Comparison of ENCODE assay signal across 13 cellular contexts in genomic region chr17:43599835-43600234, GRCh38. TPM values are rescaled to one million over a fixed set of nuclear protein-coding genes. Genes with fewer than 3 reads are reported as not detected.
DNase-seq lines count a peak whose midpoint lies in the region; ATAC-seq and TF ChIP-seq lines count a peak whose summit lies in the region.
"Had no signal": no experiment of that assay in that cellular context is flagged by ENCODE, and none has a peak within 500 bp of the region (broad histone marks: within the 10 kb centered on the region; RNA-seq: fewer than 3 reads in every experiment).

No MANE protein-coding gene starts in this region.

- peak; percentile 24 for DNase-seq in DMS 273 (lab: John Stamatoyannopoulos, UW; ENCODE audit: unreplicated experiment)
- DNase-seq in DMS 273 treated with DMSO at 0.1 percent for 48 hours (lab: John Stamatoyannopoulos, UW), result no peak
- no peak for DNase-seq in RWPE2 (ENCODE audit: low spot score)
- peak; percentile 77 to 82 for DNase-seq in fibroblast of lung (ENCODE audit: low read depth in 2 of 2)
- peak; percentile 79 for DNase-seq in stromal cell of bone marrow (ENCODE audit: low read depth)
- no peak for DNase-seq in HT-29 (ENCODE audit: low spot score)
- no peak for DNase-seq in SJCRH30
- DNase-seq: activated T-cell treated with anti-CD3 and anti-CD28 coated beads, Interleukin-2, amount 50 U/mL, for 4 hours; caudate nucleus had no signal

- no peaks in the 10 kb centered on the region for H3K79me2 ChIP-seq in fibroblast of lung (ENCODE audit: control insufficient read depth, insufficient read depth, low read length)

- H3K9me3 ChIP-seq in RWPE2 (ENCODE audit: severe bottlenecking) (no peaks in the 10 kb centered on the region), fibroblast of lung (ENCODE audit: control insufficient read depth, insufficient read depth, low read depth, low read length) (no peaks in the 10 kb centered on the region), SJCRH30 (replicated peaks) (no peaks in the 10 kb centered on the region; the same call in 1 of the 2 replicates)
- H3K9me3 ChIP-seq: right atrium auricular region, tibial nerve had no signal

- H3K4me1 ChIP-seq in RWPE2 (ENCODE audit: insufficient read depth, poor library complexity, severe bottlenecking), result peaks cover 8% of the 10 kb centered on the region
- H3K4me1 ChIP-seq in fibroblast of lung (ENCODE audit: control insufficient read depth, extremely low read depth, insufficient read depth, low read length), result peaks cover 3% of the 10 kb centered on the region
- H3K4me1 ChIP-seq in SJCRH30, result peaks cover 39% of the 10 kb centered on the region

- no peak for TF ChIP-seq CTCF in RWPE2 (IDR thresholded peaks at IDR 0.05; ENCODE audit: poor library complexity, severe bottlenecking)
- TF ChIP-seq CTCF in fibroblast of lung (conservative IDR thresholded peaks at IDR 0.05 in 1 of 2, IDR thresholded peaks at IDR 0.05 in 1 of 2; ENCODE audit: low read depth in 1 of 2, low read length in 2 of 2), result no peak

- H3K36me3 ChIP-seq in RWPE2 (ENCODE audit: low read depth), result no peaks in the 10 kb centered on the region
- H3K36me3 ChIP-seq in fibroblast of lung (ENCODE audit: control insufficient read depth, insufficient read depth, low read length), result no peaks in the 10 kb centered on the region
- no peaks in the 10 kb centered on the region for H3K36me3 ChIP-seq in SJCRH30
- H3K36me3 ChIP-seq: right atrium auricular region, tibial nerve had no signal

- no peak overlapping the region for H2AFZ ChIP-seq in fibroblast of lung (ENCODE audit: low read length)

- no peak overlapping the region for H3K27ac ChIP-seq in RWPE2 (ENCODE audit: poor library complexity, severe bottlenecking)
- H3K27ac ChIP-seq in fibroblast of lung (ENCODE audit: insufficient read depth, low read length), result no peak overlapping the region
- H3K27ac ChIP-seq in SJCRH30, result no peak overlapping the region
- H3K27ac ChIP-seq: 22Rv1, right atrium auricular region, tibial nerve had no signal

- no peak overlapping the region for H3K9ac ChIP-seq in fibroblast of lung (ENCODE audit: insufficient read depth, low read length)

- no peak overlapping the region for H3K4me3 ChIP-seq in RWPE2 (ENCODE audit: severe bottlenecking)
- no peak overlapping the region for H3K4me3 ChIP-seq in fibroblast of lung (replicated peaks in 1 of 4; ENCODE audit: control extremely low read depth in 1 of 4, insufficient read depth in 1 of 4, low read depth in 3 of 4, low read length in 4 of 4)
- no peak overlapping the region for H3K4me3 ChIP-seq in SJCRH30
- H3K4me3 ChIP-seq: right atrium auricular region, tibial nerve had no signal

- peak; percentile 58; the same call in 2 of the 3 replicates for ATAC-seq in RWPE2 (ENCODE audit: low read depth)
- ATAC-seq in HG02588 (IDR thresholded peaks at IDR 0.05; ENCODE audit: unreplicated experiment), result no peak
- ATAC-seq: activated T-cell treated with anti-CD3 and anti-CD28 coated beads, Interleukin-2, amount 50 U/mL, for 4 hours had no signal

- H3K27me3 ChIP-seq in RWPE2 (ENCODE audit: insufficient read depth, poor library complexity, severe bottlenecking) (no peaks in the 10 kb centered on the region), fibroblast of lung (ENCODE audit: control insufficient read depth, insufficient read depth, low read length) (peaks cover 2% of the 10 kb centered on the region), SJCRH30 (no peaks in the 10 kb centered on the region)
- H3K27me3 ChIP-seq: right atrium auricular region, tibial nerve had no signal

- H3K4me2 ChIP-seq in fibroblast of lung (ENCODE audit: extremely low read depth, insufficient read depth, low read length), result no peak overlapping the region

- no peaks in the 10 kb centered on the region for H4K20me1 ChIP-seq in fibroblast of lung (ENCODE audit: control insufficient read depth, extremely low read depth, insufficient read depth, low read length)

RNA-seq across cellular contexts. Expression of gene ETV4, which starts 53.7 kb away (rescaled TPM):
- total RNA-seq in fibroblast of lung, result 0.33 and 0.51 TPM in 2 replicates
- polyA plus RNA-seq in fibroblast of lung, result 1.8 and 4.1 TPM in 2 replicates
- 2.4 and 7.6 TPM in 2 replicates for polyA plus RNA-seq in fibroblast of lung (2012)
- polyA minus RNA-seq in fibroblast of lung (ENCODE audit: low replicate concordance), result 6.4 and 8.2 TPM in 2 replicates
- 129 and 149 TPM in 2 replicates for total RNA-seq in HT-29 (2014; rRNA removed; shearing (Covaris generic))
- 70.0 and 70.4 TPM in 2 replicates for total RNA-seq in SJCRH30 (2014; rRNA removed; shearing (Covaris generic))

Comparison
In these comparisons a context has a peak if more than half of its experiments do, and no peak if none do; other contexts are left out.
1. DNase-seq: peak in DMS 273 (single experiment), fibroblast of lung (2 of 2) and stromal cell of bone marrow (single experiment); none in DMS 273 treated with DMSO at 0.1 percent for 48 hours (single experiment), RWPE2 (single experiment), HT-29 (single experiment) and SJCRH30 (0 of 2).
2. RNA of gene ETV4, which starts 53.7 kb away (total RNA-seq): 129 to 149 TPM in HT-29 and 70.0 to 70.4 TPM in SJCRH30; 0.33 to 0.51 TPM in fibroblast of lung; every median in the first group is over 10 times any median in the second.